16 cellular contexts compared by ENCODE assay signal in the genomic region with DNA sequence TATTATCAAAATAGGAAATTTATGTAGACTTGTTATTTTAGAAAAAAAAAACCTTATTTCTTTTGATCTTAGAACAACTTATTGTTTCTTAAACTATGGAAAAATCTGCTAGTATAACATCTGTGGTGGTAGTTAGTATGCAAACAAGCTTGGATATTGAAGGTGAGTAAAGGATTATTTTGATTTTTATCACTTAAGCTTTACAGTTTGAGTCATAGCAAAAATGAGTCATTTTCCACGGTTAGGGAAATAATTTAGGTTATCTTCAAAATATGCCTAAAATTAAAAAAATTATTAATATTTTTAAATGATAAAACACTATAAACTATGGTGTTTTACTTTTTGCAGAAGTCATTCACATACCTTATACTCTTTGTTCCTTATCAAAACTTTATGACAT.
DNase-seq lines count a peak whose midpoint lies in the region; ATAC-seq, FAIRE-seq and TF ChIP-seq lines count a peak whose summit lies in the region.
"Had no signal": no experiment of that assay in that cellular context is flagged by ENCODE, and none has a peak within 500 bp of the region (broad histone marks: within the 10 kb centered on the region; RNA-seq: fewer than 3 reads in every experiment).

No MANE protein-coding gene starts in this region.

- no peaks in the 10 kb centered on the region for H3K36me3 ChIP-seq in astrocyte (ENCODE audit: insufficient read depth, low read length)

- H3K4me3 Mint-ChIP-seq in astrocyte (ENCODE audit: unreplicated experiment): no peak overlapping the region
- H3K4me3 Mint-ChIP-seq: CD4-positive, CD25-positive, alpha-beta regulatory T cell had no signal

- H3K27me3 Mint-ChIP-seq in astrocyte (ENCODE audit: low read depth, unreplicated experiment): no peaks in the 10 kb centered on the region
- H3K27me3 Mint-ChIP-seq: CD4-positive, CD25-positive, alpha-beta regulatory T cell had no signal

- no peak for TF ChIP-seq CTCF in astrocyte (IDR thresholded peaks at IDR 0.05; ENCODE audit: insufficient read depth, low read depth, low read length)
- no peak for TF ChIP-seq CTCF in RWPE1 (conservative IDR thresholded peaks at IDR 0.05; ENCODE audit: low read depth)

- H4K20me1 ChIP-seq in astrocyte (ENCODE audit: insufficient read depth, low read length): no peaks in the 10 kb centered on the region

- H2AFZ ChIP-seq in astrocyte (ENCODE audit: low read depth, low read length): no peak overlapping the region

- H3K9ac ChIP-seq in astrocyte (ENCODE audit: low read length): no peak overlapping the region

- H3K27me3 ChIP-seq in astrocyte (ENCODE audit: insufficient read depth, low read length): no peaks in the 10 kb centered on the region

- peaks cover 11% of the 10 kb centered on the region for H3K4me1 Mint-ChIP-seq in astrocyte (ENCODE audit: low read depth, unreplicated experiment)

- no peaks in the 10 kb centered on the region for H3K9me3 ChIP-seq in astrocyte (ENCODE audit: insufficient read depth, low read depth, low read length)

- H3K36me3 Mint-ChIP-seq in astrocyte (ENCODE audit: low read depth, unreplicated experiment): peaks cover 4% of the 10 kb centered on the region

- POLR2A ChIA-PET in RWPE1 (lab: Yijun Ruan, JAX; ENCODE audit: low non-redundant PET): no interaction called here

- DNase-seq in EL: peak; percentile 2
- peak; percentile 23 for DNase-seq in LHCN-M2 (ENCODE audit: low read depth)
- peak; percentile 18 for DNase-seq in astrocyte (ENCODE audit: low read depth)
- DNase-seq in frontal cortex (ENCODE audit: low spot score in 2 of 2): no peak
- DNase-seq in RWPE1 (ENCODE audit: low spot score): no peak
- DNase-seq in MV-4-11 (lab: John Stamatoyannopoulos, UW): no peak
- DNase-seq: AML-193; CD4-positive, CD25-positive, alpha-beta regulatory T cell; GF-D8; KBM-7; NCI-H2029; NCI-H510A treated with DMSO at 0.1 percent for 48 hours had no signal

- H3K4me3 ChIP-seq in astrocyte (ENCODE audit: insufficient read depth, low read depth, low read length): no peak overlapping the region

- FAIRE-seq in astrocyte (lab: Jason Lieb, UNC) (no peak), frontal cortex (lab: Jason Lieb, UNC) (peak; percentile 74)
- FAIRE-seq: RCC 7860 had no signal

- H3K4me2 ChIP-seq in astrocyte (ENCODE audit: low read length): no peak overlapping the region

- no peaks in the 10 kb centered on the region for H3K79me2 ChIP-seq in astrocyte (ENCODE audit: insufficient read depth, low read length)

- ATAC-seq in GM19397 (IDR thresholded peaks at IDR 0.05; ENCODE audit: unreplicated experiment) (no peak), GM21423 (IDR thresholded peaks at IDR 0.05; ENCODE audit: unreplicated experiment) (no peak)

- H3K27ac ChIP-seq in astrocyte (ENCODE audit: low read depth, low read length) (no peak overlapping the region), RWPE1 (no peak overlapping the region)
- H3K27ac ChIP-seq: HL-60 had no signal

- no peaks in the 10 kb centered on the region for H3K9me3 Mint-ChIP-seq in astrocyte (ENCODE audit: unreplicated experiment)

- CTCF ChIA-PET in RWPE1 (lab: Yijun Ruan, JAX): interaction anchor here (0.7 kb wide), 1 partner anchor 46 kb away, joined by 3 read pairs; no protein-coding TSS in a partner anchor

- no peaks in the 10 kb centered on the region for H3K4me1 ChIP-seq in astrocyte (ENCODE audit: insufficient read depth, low read length)

- no peak overlapping the region for H3K27ac Mint-ChIP-seq in astrocyte (ENCODE audit: unreplicated experiment)
- H3K27ac Mint-ChIP-seq: CD4-positive, CD25-positive, alpha-beta regulatory T cell had no signal

Comparison
In these comparisons a context has a peak if more than half of its experiments do, and no peak if none do; other contexts are left out.
1. DNase-seq: peak in EL (single experiment), LHCN-M2 (single experiment) and astrocyte (single experiment); none in frontal cortex (0 of 2), RWPE1 (single experiment) and MV-4-11 (single experiment).